Comparison of ENCODE assay signal across 11 cellular contexts in the genomic region with DNA sequence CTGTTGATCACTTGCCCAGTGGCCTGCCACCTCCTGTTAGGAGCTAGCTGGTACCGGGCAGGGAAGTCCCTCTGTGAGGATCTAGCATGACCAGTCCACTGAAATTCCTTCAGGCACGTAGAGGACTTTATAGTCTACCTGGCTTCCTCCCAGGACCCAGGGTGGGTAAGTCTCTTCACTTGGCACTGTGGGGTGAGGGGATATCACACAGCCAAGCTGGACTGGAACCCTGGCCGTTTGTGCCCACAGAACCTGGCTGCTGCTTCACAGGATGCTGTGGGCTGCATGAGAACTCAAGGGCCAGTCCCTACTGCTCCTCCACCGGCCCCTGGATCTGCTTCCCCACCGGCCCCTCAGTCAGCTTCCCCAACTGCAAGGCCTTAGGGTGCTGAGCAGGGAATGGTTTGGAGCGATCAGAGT. TPM values are rescaled to one million over a fixed set of nuclear protein-coding genes. Genes with fewer than 3 reads are reported as not detected.
A peak's percentile ranks its signal among the peaks of the same experiment; 100 is the strongest.
DNase-seq lines count a peak whose midpoint lies in the region; ATAC-seq and TF ChIP-seq lines count a peak whose summit lies in the region.
"Had no signal": no experiment of that assay in that cellular context is flagged by ENCODE, and none has a peak within 500 bp of the region (broad histone marks: within the 10 kb centered on the region; RNA-seq: fewer than 3 reads in every experiment).

No MANE protein-coding gene starts in this region.

- H4K20me1 ChIP-seq in MM.1S (ENCODE audit: insufficient read depth, low read length) = no peaks in the 10 kb centered on the region

- H2BK5ac ChIP-seq in mesenchymal stem cell (ENCODE audit: low read depth, low read length, poor library complexity, severe bottlenecking) = no peak overlapping the region

- H3K4ac ChIP-seq in mesenchymal stem cell (ENCODE audit: low read depth in 1 of 2, low read length in 2 of 2) = peak overlapping the region in 1 of 2 experiments; percentile 51

- WGBS in mesenchymal stem cell = 99% methylated on average over 6 of the region's 6 CpGs

- peak overlapping the region; percentile 61 to 93 for H2BK12ac ChIP-seq in mesenchymal stem cell (ENCODE audit: low read length in 2 of 2)

- H3K27ac ChIP-seq in MM.1S (ENCODE audit: low read length) (0 out of 2 replicates have a peak overlapping the region, but pooled peaks have one; percentile 31), duodenal mucosa (ENCODE audit: low read depth, low read length) (peak overlapping the region; percentile 15), mesenchymal stem cell (ENCODE audit: low read length, poor library complexity, severe bottlenecking) (peak overlapping the region; percentile 6), stomach smooth muscle (ENCODE audit: low read length) (peak overlapping the region; percentile 100)
- H3K27ac ChIP-seq: BLaER1 treated with 17β-estradiol and CSF1 and Interleukin-3, amounts not matched to agents 10 nM and 100 nM had no signal

- H4K8ac ChIP-seq in mesenchymal stem cell (ENCODE audit: low read length) = no peak overlapping the region

- no peak for ATAC-seq in HG02981 (IDR thresholded peaks at IDR 0.05; ENCODE audit: unreplicated experiment)
- ATAC-seq: activated CD8-positive, alpha-beta T cell treated with anti-CD3 and anti-CD28 coated beads for 36 hours had no signal

- peak overlapping the region; percentile 48 for H4K91ac ChIP-seq in mesenchymal stem cell (ENCODE audit: low read length)

- H3K27me3 ChIP-seq in MM.1S (replicated peaks; ENCODE audit: insufficient read depth, low read length) = no peaks in the 10 kb centered on the region
- H3K27me3 ChIP-seq in duodenal mucosa (ENCODE audit: control insufficient read depth in 1 of 2, insufficient read depth in 2 of 2, low read length in 2 of 2) = no peaks in the 10 kb centered on the region
- H3K27me3 ChIP-seq in mesenchymal stem cell (ENCODE audit: control insufficient read depth in 1 of 2, insufficient read depth in 1 of 2, low read length in 2 of 2) = no peaks in the 10 kb centered on the region
- H3K27me3 ChIP-seq in stomach smooth muscle (ENCODE audit: control insufficient read depth in 1 of 2, insufficient read depth in 2 of 2, low read length in 2 of 2) = no peaks in the 10 kb centered on the region
- H3K27me3 ChIP-seq: BLaER1 treated with 17β-estradiol and CSF1 and Interleukin-3, amounts not matched to agents 10 nM and 100 nM had no signal

- H3F3A ChIP-seq in MM.1S (ENCODE audit: insufficient read depth, low read length) = peaks cover 10% of the 10 kb centered on the region; the same call in 1 of the 2 replicates

- H3K9me2 ChIP-seq in MM.1S (replicated peaks; ENCODE audit: insufficient read depth, low read length) = no peaks in the 10 kb centered on the region

- H2AFZ ChIP-seq in MM.1S (ENCODE audit: low read length) = no peak overlapping the region
- no peak overlapping the region for H2AFZ ChIP-seq in mesenchymal stem cell (ENCODE audit: low read depth, low read length)

- no peaks in the 10 kb centered on the region for H3K79me2 ChIP-seq in MM.1S (ENCODE audit: low read length)

- peak overlapping the region in 1 of 2 experiments; percentile 16 for H3K23ac ChIP-seq in mesenchymal stem cell (ENCODE audit: low read length in 2 of 2)

- DNase-seq in MM.1S = no peak
- DNase-seq in mesenchymal stem cell = no peak
- DNase-seq in NCI-H2171 treated with DMSO at 0.1 percent for 48 hours (lab: John Stamatoyannopoulos, UW) = no peak
- no peak for DNase-seq in NCI-H526 (lab: John Stamatoyannopoulos, UW)
- no peak for DNase-seq in activated T-cell treated with anti-CD3 and anti-CD28 coated beads, Interleukin-2, amount 50 U/mL, for 48 hours
- DNase-seq: activated CD8-positive, alpha-beta T cell treated with anti-CD3 and anti-CD28 coated beads for 36 hours; NCI-H2171 had no signal

- H3K4me3 ChIP-seq in MM.1S (ENCODE audit: low read length) (no peak overlapping the region), duodenal mucosa (ENCODE audit: low read depth in 1 of 2, low read length in 2 of 2) (no peak overlapping the region), mesenchymal stem cell (ENCODE audit: insufficient read depth in 1 of 2, low read depth in 1 of 2, low read length in 2 of 2) (no peak overlapping the region), stomach smooth muscle (ENCODE audit: low read length in 2 of 2) (no peak overlapping the region)
- H3K4me3 ChIP-seq: BLaER1 treated with 17β-estradiol and CSF1 and Interleukin-3, amounts not matched to agents 10 nM and 100 nM had no signal

- peak overlapping the region; percentile 7 for H2BK120ac ChIP-seq in mesenchymal stem cell (ENCODE audit: low read depth, low read length)

- peak overlapping the region in 1 of 2 experiments; percentile 68 for H3K14ac ChIP-seq in mesenchymal stem cell (ENCODE audit: low read length in 2 of 2)

- peak overlapping the region; percentile 14 to 67 for H3K18ac ChIP-seq in mesenchymal stem cell (ENCODE audit: low read depth in 1 of 2, low read length in 2 of 2)

- H3K79me1 ChIP-seq in mesenchymal stem cell (replicated peaks; ENCODE audit: low read length, poor library complexity, severe bottlenecking) = peaks cover 2% of the 10 kb centered on the region

- no peak for TF ChIP-seq CTCF in MM.1S (IDR thresholded peaks at IDR 0.05; ENCODE audit: low read length)

- H3K9me3 ChIP-seq in MM.1S (replicated peaks; ENCODE audit: insufficient read depth, low read length) (no peaks in the 10 kb centered on the region), duodenal mucosa (ENCODE audit: control insufficient read depth in 1 of 2, low read length in 2 of 2) (no peaks in the 10 kb centered on the region), mesenchymal stem cell (ENCODE audit: control insufficient read depth, low read length) (no peaks in the 10 kb centered on the region), stomach smooth muscle (ENCODE audit: control insufficient read depth in 2 of 2, low read length in 2 of 2) (no peaks in the 10 kb centered on the region)
- H3K9me3 ChIP-seq: BLaER1 treated with 17β-estradiol and CSF1 and Interleukin-3, amounts not matched to agents 10 nM and 100 nM had no signal

- peaks cover 15% of the 10 kb centered on the region for H3K4me1 ChIP-seq in MM.1S (ENCODE audit: low read length)
- peaks cover 45 to 46% of the 10 kb centered on the region in 2 donors for H3K4me1 ChIP-seq in duodenal mucosa (ENCODE audit: control insufficient read depth in 1 of 2, insufficient read depth in 2 of 2, low read length in 2 of 2)
- peaks cover 68% of the 10 kb centered on the region for H3K4me1 ChIP-seq in mesenchymal stem cell (ENCODE audit: control insufficient read depth, insufficient read depth, low read depth, low read length)
- H3K4me1 ChIP-seq in stomach smooth muscle (ENCODE audit: control insufficient read depth, insufficient read depth, low read length) = peaks cover 95% of the 10 kb centered on the region

- no peaks in the 10 kb centered on the region for H3K36me3 ChIP-seq in MM.1S (replicated peaks; ENCODE audit: insufficient read depth, low read length)
- H3K36me3 ChIP-seq in duodenal mucosa (ENCODE audit: control insufficient read depth in 1 of 2, insufficient read depth in 2 of 2, low read length in 2 of 2) = peaks cover 0 to 4% of the 10 kb centered on the region in 2 donors
- H3K36me3 ChIP-seq in mesenchymal stem cell (ENCODE audit: control insufficient read depth in 1 of 2, insufficient read depth in 2 of 2, low read depth in 1 of 2, low read length in 2 of 2) = peaks cover 4 to 14% of the 10 kb centered on the region in 2 experiments
- peaks cover 0 to 1% of the 10 kb centered on the region in 2 donors for H3K36me3 ChIP-seq in stomach smooth muscle (ENCODE audit: control insufficient read depth in 2 of 2, insufficient read depth in 2 of 2, low read length in 2 of 2)

- H3K9ac ChIP-seq in MM.1S (ENCODE audit: low read length) (no peak overlapping the region), duodenal mucosa (ENCODE audit: low read depth in 1 of 2, low read length in 2 of 2) (peak overlapping the region in 1 of 2 donors; percentile 30), mesenchymal stem cell (ENCODE audit: low read length) (peak overlapping the region; percentile 26), stomach smooth muscle (ENCODE audit: low read length in 2 of 2) (peak overlapping the region; percentile 7 to 64)
- H3K9ac ChIP-seq: BLaER1 treated with 17β-estradiol and CSF1 and Interleukin-3, amounts not matched to agents 10 nM and 100 nM had no signal

- peak overlapping the region; percentile 9 for H2BK15ac ChIP-seq in mesenchymal stem cell (ENCODE audit: low read depth, poor library complexity, severe bottlenecking)

- H3K4me2 ChIP-seq in MM.1S (ENCODE audit: low read depth, low read length) (no peak overlapping the region), mesenchymal stem cell (ENCODE audit: low read length, poor library complexity, severe bottlenecking) (no peak overlapping the region)

- H2AK5ac ChIP-seq in mesenchymal stem cell (ENCODE audit: low read length, severe bottlenecking) = peak overlapping the region; percentile 82

RNA-seq across cellular contexts. Expression of a gene that starts 35.8 kb away (rescaled TPM):
- 42.4 TPM for polyA plus RNA-seq in mesenchymal stem cell (2013, experiment 1 of 2)
- 39.8 TPM for polyA plus RNA-seq in mesenchymal stem cell (2013, experiment 2 of 2)

RNA-seq across cellular contexts. Expression of a gene that starts 51.9 kb away (rescaled TPM):
- 0.23 TPM for polyA plus RNA-seq in mesenchymal stem cell (2013, experiment 1 of 2)
- polyA plus RNA-seq in mesenchymal stem cell (2013, experiment 2 of 2) = 0.25 TPM

Comparison
In these comparisons a context has a peak if more than half of its experiments do, and no peak if none do; other contexts are left out.
1. H3K27ac ChIP-seq: peak in every context shown above with its lines; median percentile 100 in stomach smooth muscle; 31 in MM.1S; 15 in duodenal mucosa; 6 in mesenchymal stem cell.